Comparison of ENCODE assay signal across 1 cellular context in genomic region chr3:28326458-28326926, GRCh38.
TF ChIP-seq lines count a peak whose summit lies in the region.

No MANE protein-coding gene starts in this region.

TF ChIP-seq in GM23338, 12 proteins besides CTCF, POLR2A, EP300 and RAD21 (continued from another document):
- TF ChIP-seq ZNF462 (CRISPR knock-in tag; IDR thresholded peaks at IDR 0.05) (no peak), ETS1 (IDR thresholded peaks at IDR 0.05) (no peak), REST (IDR thresholded peaks at IDR 0.05; ENCODE audit: unreplicated experiment) (no peak)
